Comparison of ENCODE assay signal across 13 cellular contexts in the genomic region with DNA sequence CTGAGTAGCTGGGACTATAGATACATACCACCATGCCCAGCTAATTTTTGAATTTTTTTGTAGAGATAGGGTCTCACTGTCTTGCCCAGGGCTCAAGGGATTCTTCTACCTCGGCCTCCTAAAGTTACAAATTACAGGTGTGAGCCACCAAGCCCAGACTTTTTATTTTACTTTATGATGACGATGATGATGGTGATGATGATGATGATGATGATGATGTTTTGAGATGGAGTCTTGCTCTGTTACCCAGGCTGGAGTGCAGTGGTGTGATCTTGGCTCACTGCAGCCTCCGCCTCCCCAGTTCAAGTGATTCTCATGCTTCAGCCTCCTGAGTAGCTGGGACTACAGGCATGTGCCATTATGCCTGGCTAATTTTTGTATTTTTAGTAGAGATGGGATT. TPM values are rescaled to one million over a fixed set of nuclear protein-coding genes. Genes with fewer than 3 reads are reported as not detected.
"Had no signal": no experiment of that assay in that cellular context is flagged by ENCODE, and none has a peak within 500 bp of the region (broad histone marks: within the 10 kb centered on the region; RNA-seq: fewer than 3 reads in every experiment).

No MANE protein-coding gene starts in this region.

RNA-seq across cellular contexts. Expression of a gene that starts 27.5 kb away (rescaled TPM):
- total RNA-seq: activated CD4-positive, alpha-beta memory T cell treated with anti-CD3 and anti-CD28 coated beads for 36 hours; activated CD4-positive, alpha-beta memory T cell treated with anti-CD3 and anti-CD28 coated beads, Interleukin-2, amount 10 ng/mL, durations not matched to agents 7 days and 5 days; activated CD4-positive, alpha-beta T cell treated with anti-CD3 and anti-CD28 coated beads for 36 hours; activated CD4-positive, alpha-beta T cell treated with anti-CD3 and anti-CD28 coated beads, Interleukin-2, amount 10 ng/mL, durations not matched to agents 24 days and 14 days; activated CD4-positive, alpha-beta T cell treated with anti-CD3 and anti-CD28 coated beads, Interleukin-2, amount 10 ng/mL, durations not matched to agents 7 days and 5 days; activated CD8-positive, alpha-beta memory T cell treated with anti-CD3 and anti-CD28 coated beads for 36 hours; activated CD8-positive, alpha-beta memory T cell treated with anti-CD3 and anti-CD28 coated beads, Interleukin-2, amount 10 ng/mL, durations not matched to agents 7 days and 5 days; activated CD8-positive, alpha-beta T cell treated with anti-CD3 and anti-CD28 coated beads for 36 hours; activated CD8-positive, alpha-beta T cell treated with anti-CD3 and anti-CD28 coated beads, Interleukin-2, amount 10 ng/mL, durations not matched to agents 7 days and 5 days; T-cell; T-helper 1 cell treated with Interleukin-12 subunit alpha and Interleukin-12 subunit beta and Interleukin-4 antibody, amounts not matched to agents 30 ng/mL and 1 ng/mL, for 36 hours; T-helper 17 cell; T-helper 2 cell treated with Interferon-gamma antibody and Interleukin-4, amounts not matched to agents 100 ng/mL and 5 ng/mL, for 36 hours had no signal

RNA-seq across cellular contexts. Expression of a gene that starts 40.5 kb away (rescaled TPM):
- total RNA-seq: activated CD4-positive, alpha-beta memory T cell treated with anti-CD3 and anti-CD28 coated beads for 36 hours; activated CD4-positive, alpha-beta memory T cell treated with anti-CD3 and anti-CD28 coated beads, Interleukin-2, amount 10 ng/mL, durations not matched to agents 7 days and 5 days; activated CD8-positive, alpha-beta T cell treated with anti-CD3 and anti-CD28 coated beads for 36 hours; T-helper 1 cell treated with Interleukin-12 subunit alpha and Interleukin-12 subunit beta and Interleukin-4 antibody, amounts not matched to agents 30 ng/mL and 1 ng/mL, for 36 hours; T-helper 2 cell treated with Interferon-gamma antibody and Interleukin-4, amounts not matched to agents 100 ng/mL and 5 ng/mL, for 36 hours had no signal
